ENCODE assay signal across 21 cellular contexts in the genomic region with DNA sequence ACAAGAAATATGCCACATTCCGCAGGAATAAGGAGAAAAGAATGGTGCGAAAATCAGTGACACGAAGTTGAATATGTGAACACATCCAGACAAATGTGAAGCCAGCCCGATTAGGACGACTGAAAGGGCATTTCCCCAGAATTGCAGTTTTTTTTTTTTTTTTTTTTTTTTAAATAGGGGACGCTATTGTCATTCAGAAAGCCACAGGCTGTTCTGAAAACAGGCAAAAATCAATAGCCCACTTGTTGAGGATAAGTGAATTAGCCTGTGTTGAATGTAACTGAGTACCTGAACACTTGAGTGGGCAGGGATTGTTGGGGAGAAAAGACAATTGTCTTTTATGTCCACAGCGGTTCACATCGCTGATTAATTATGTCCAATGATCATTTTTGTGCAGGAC.
DNase-seq lines count a peak whose midpoint lies in the region; ATAC-seq and TF ChIP-seq lines count a peak whose summit lies in the region.
"Had no signal": no experiment of that assay in that cellular context is flagged by ENCODE, and none has a peak within 500 bp of the region (broad histone marks: within the 10 kb centered on the region; RNA-seq: fewer than 3 reads in every experiment).

No MANE protein-coding gene starts in this region.

- H3K4me1 ChIP-seq in endodermal cell (ENCODE audit: control insufficient read depth, insufficient read depth, low read length) (no peaks in the 10 kb centered on the region), thyroid gland (peaks cover 21 to 31% of the 10 kb centered on the region in 2 donors), mucosa of descending colon (ENCODE audit: low read depth) (peaks cover 5% of the 10 kb centered on the region)
- H3K4me1 ChIP-seq: SJSA1 had no signal

- no peak for TF ChIP-seq CTCF in endodermal cell (conservative IDR thresholded peaks at IDR 0.05)
- no peak for TF ChIP-seq CTCF in thyroid gland (IDR thresholded peaks at IDR 0.05)
- TF ChIP-seq CTCF in dorsolateral prefrontal cortex (IDR thresholded peaks at IDR 0.05 in 54 of 56, conservative IDR thresholded peaks at IDR 0.05 in 2 of 56; ENCODE audit: low read depth in 1 of 56, partially characterized antibody in 56 of 56): peak in 9 of 56 donors; percentile 7 to 34 (median 28)
- TF ChIP-seq CTCF in mucosa of descending colon (IDR thresholded peaks at IDR 0.05): no peak

- intact Hi-C loops in thyroid gland (cut with DNase I): no loop called here
- intact Hi-C loops in dorsolateral prefrontal cortex (cut with DNase I): no loop called here
- intact Hi-C loops in mucosa of descending colon (cut with DNase I, micrococcal nuclease): no loop called here

- peaks cover 29% of the 10 kb centered on the region for H3K4me1 Mint-ChIP-seq in endodermal cell

- no peaks in the 10 kb centered on the region for H3K27me3 Mint-ChIP-seq in endodermal cell (ENCODE audit: insufficient read depth)
- H3K27me3 Mint-ChIP-seq: activated naive CD8-positive, alpha-beta T cell; IgD-negative memory B cell had no signal

- H3K36me3 ChIP-seq in endodermal cell (ENCODE audit: control insufficient read depth, insufficient read depth, low read length) (no peaks in the 10 kb centered on the region), thyroid gland (no peaks in the 10 kb centered on the region), mucosa of descending colon (ENCODE audit: low read depth) (no peaks in the 10 kb centered on the region)
- H3K36me3 ChIP-seq: SJSA1 had no signal

- DNase-seq in NCI-H1092 (lab: John Stamatoyannopoulos, UW): peak; percentile 36
- peak; percentile 28 for DNase-seq in NCI-H2227 treated with DMSO at 0.1 percent for 48 hours (lab: John Stamatoyannopoulos, UW)
- no peak for DNase-seq in endodermal cell
- no peak for DNase-seq in thyroid gland
- DNase-seq in SW 1271 (lab: John Stamatoyannopoulos, UW): no peak
- DNase-seq in dorsolateral prefrontal cortex: no peak
- DNase-seq in mucosa of descending colon: no peak
- DNase-seq: activated T-cell treated with anti-CD3 and anti-CD28 coated beads, Interleukin-2, amount 50 U/mL, for 48 hours; AML-193; Caco-2; left ventricle myocardium superior; NCI-H2029; NCI-H69; occipital lobe; right cardiac atrium; T-helper 9 cell had no signal

- no peaks in the 10 kb centered on the region for H3K36me3 Mint-ChIP-seq in endodermal cell (ENCODE audit: low read depth)
- H3K36me3 Mint-ChIP-seq: activated naive CD8-positive, alpha-beta T cell; IgD-negative memory B cell had no signal

- no peak for TF ChIP-seq POLR2A in thyroid gland (IDR thresholded peaks at IDR 0.05)

- WGBS in endodermal cell (ENCODE audit: insufficient coverage in 1 of 2, insufficient read length in 1 of 2), 2 experiments: 35 to 60% methylated on average over 7 to 8 of the region's 8 CpGs
- 61 to 67% methylated on average over 8 of the region's 8 CpGs for WGBS in thyroid gland, 2 donors

- H3K4me3 Mint-ChIP-seq in endodermal cell: peak overlapping the region; percentile 10
- H3K4me3 Mint-ChIP-seq: activated naive CD8-positive, alpha-beta T cell; IgD-negative memory B cell had no signal

- H3K27ac Mint-ChIP-seq in endodermal cell: no peak overlapping the region
- H3K27ac Mint-ChIP-seq: activated naive CD8-positive, alpha-beta T cell; IgD-negative memory B cell had no signal

- ATAC-seq in mucosa of descending colon: no peak
- ATAC-seq: activated CD4-positive, CD25-positive, alpha-beta regulatory T cell treated with anti-CD3 and anti-CD28 coated beads, Interleukin-2, amount 50 U/mL, for 24 hours; left ventricle myocardium superior; Panc1 had no signal

- H3K4me3 ChIP-seq in endodermal cell (ENCODE audit: low read length): no peak overlapping the region
- H3K4me3 ChIP-seq in thyroid gland (replicated peaks in 1 of 3): no peak overlapping the region
- peak overlapping the region in 13 of 59 donors; percentile 4 to 35 (median 14) for H3K4me3 ChIP-seq in dorsolateral prefrontal cortex
- no peak overlapping the region for H3K4me3 ChIP-seq in mucosa of descending colon
- H3K4me3 ChIP-seq: SJSA1 had no signal

- H3K9ac ChIP-seq in endodermal cell (ENCODE audit: extremely low read depth, low read length, poor library complexity, severe bottlenecking): no peak overlapping the region

- H3K9me3 Mint-ChIP-seq in endodermal cell: no peaks in the 10 kb centered on the region

- no peaks in the 10 kb centered on the region for H3K27me3 ChIP-seq in endodermal cell (ENCODE audit: control insufficient read depth, insufficient read depth, low read length, poor library complexity, severe bottlenecking)
- no peaks in the 10 kb centered on the region for H3K27me3 ChIP-seq in thyroid gland
- H3K27me3 ChIP-seq in dorsolateral prefrontal cortex: no peaks in the 10 kb centered on the region
- H3K27me3 ChIP-seq: SJSA1 had no signal

- no peaks in the 10 kb centered on the region for H3K9me3 ChIP-seq in endodermal cell (ENCODE audit: control insufficient read depth, low read length)
- no peaks in the 10 kb centered on the region for H3K9me3 ChIP-seq in thyroid gland
- no peaks in the 10 kb centered on the region for H3K9me3 ChIP-seq in mucosa of descending colon
- H3K9me3 ChIP-seq: Caco-2, SJSA1 had no signal

- H3K27ac ChIP-seq in endodermal cell (ENCODE audit: low read depth, low read length) (peak overlapping the region; percentile 87), thyroid gland (peak overlapping the region; percentile 12 to 79 (median 65)), dorsolateral prefrontal cortex (no peak overlapping the region)
- H3K27ac ChIP-seq: SJSA1 had no signal

Comparison
In these comparisons a context has a peak if more than half of its experiments do, and no peak if none do; other contexts are left out.
1. DNase-seq: peak in NCI-H1092 (single experiment) and NCI-H2227 treated with DMSO at 0.1 percent for 48 hours (single experiment); none in endodermal cell (single experiment), thyroid gland (0 of 2), SW 1271 (0 of 2), dorsolateral prefrontal cortex (0 of 10) and mucosa of descending colon (0 of 3).
2. H3K27ac ChIP-seq: peak in endodermal cell (single experiment) and thyroid gland (3 of 3); none in dorsolateral prefrontal cortex (0 of 59).